9 cellular contexts compared by ENCODE assay signal in the genomic region with DNA sequence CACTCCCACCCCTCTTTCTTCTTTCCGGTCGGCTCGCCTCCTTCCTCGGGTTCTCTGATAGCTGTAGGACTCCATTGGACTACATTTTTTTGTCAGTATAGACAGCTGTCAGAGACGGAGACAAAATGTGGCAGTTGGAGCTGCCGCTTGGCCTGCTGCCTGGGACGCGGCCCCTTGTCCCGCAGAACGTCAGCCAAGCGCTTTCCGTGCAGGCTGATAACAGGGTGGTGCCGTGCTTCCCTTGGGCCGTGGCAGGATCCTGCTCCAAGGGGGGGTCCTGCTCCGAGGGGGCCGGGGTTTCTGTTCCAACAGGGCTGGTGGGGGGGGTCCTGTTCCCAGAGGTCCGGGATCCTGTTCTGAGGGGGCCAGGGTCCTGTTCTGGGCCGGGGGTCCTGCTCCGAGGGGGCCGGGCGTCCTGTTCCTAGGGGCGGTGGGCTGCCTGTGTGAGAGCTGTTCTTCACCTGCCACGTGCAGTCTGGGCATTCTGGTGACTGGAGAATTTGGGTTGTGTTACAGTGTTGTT.
DNase-seq lines count a peak whose midpoint lies in the region; ATAC-seq and TF ChIP-seq lines count a peak whose summit lies in the region.
"Had no signal": no experiment of that assay in that cellular context is flagged by ENCODE, and none has a peak within 500 bp of the region (broad histone marks: within the 10 kb centered on the region; RNA-seq: fewer than 3 reads in every experiment).

No MANE protein-coding gene starts in this region.

- peak; percentile 76 for DNase-seq in DMS 273 (lab: John Stamatoyannopoulos, UW; ENCODE audit: unreplicated experiment)
- no peak for DNase-seq in DMS 273 treated with DMSO at 0.1 percent for 48 hours (lab: John Stamatoyannopoulos, UW)
- no peak for DNase-seq in astrocyte of the spinal cord (ENCODE audit: low read depth, low spot score)
- DNase-seq in substantia nigra (lab: John Stamatoyannopoulos, UW), result no peak
- no peak for DNase-seq in germinal center (ENCODE audit: low spot score)
- no peak for DNase-seq in HCEC 1CT
- DNase-seq: NCI-H146 had no signal

- no peak for TF ChIP-seq CTCF in astrocyte of the spinal cord (IDR thresholded peaks at IDR 0.05; ENCODE audit: low read depth, low read length)

- H3K27me3 ChIP-seq in layer of hippocampus (ENCODE audit: control insufficient read depth, insufficient read depth, low read length), result no peaks in the 10 kb centered on the region

- H3K27ac ChIP-seq in layer of hippocampus (ENCODE audit: low read depth, low read length) (peak overlapping the region; percentile 90), substantia nigra (ENCODE audit: low read depth, low read length, poor library complexity, severe bottlenecking) (peak overlapping the region; percentile 83)

- H3K4me3 ChIP-seq in astrocyte of the spinal cord (ENCODE audit: low read depth, low read length), result peak overlapping the region; percentile 88

- no peak for ATAC-seq in HG03097 (IDR thresholded peaks at IDR 0.05; ENCODE audit: low FRiP score, unreplicated experiment)

- in situ Hi-C loops in astrocyte of the spinal cord (cut with HindIII; ENCODE audit: low sequenced_read_pairs), result no loop called here
